9 cellular contexts compared by ENCODE assay signal in the genomic region with DNA sequence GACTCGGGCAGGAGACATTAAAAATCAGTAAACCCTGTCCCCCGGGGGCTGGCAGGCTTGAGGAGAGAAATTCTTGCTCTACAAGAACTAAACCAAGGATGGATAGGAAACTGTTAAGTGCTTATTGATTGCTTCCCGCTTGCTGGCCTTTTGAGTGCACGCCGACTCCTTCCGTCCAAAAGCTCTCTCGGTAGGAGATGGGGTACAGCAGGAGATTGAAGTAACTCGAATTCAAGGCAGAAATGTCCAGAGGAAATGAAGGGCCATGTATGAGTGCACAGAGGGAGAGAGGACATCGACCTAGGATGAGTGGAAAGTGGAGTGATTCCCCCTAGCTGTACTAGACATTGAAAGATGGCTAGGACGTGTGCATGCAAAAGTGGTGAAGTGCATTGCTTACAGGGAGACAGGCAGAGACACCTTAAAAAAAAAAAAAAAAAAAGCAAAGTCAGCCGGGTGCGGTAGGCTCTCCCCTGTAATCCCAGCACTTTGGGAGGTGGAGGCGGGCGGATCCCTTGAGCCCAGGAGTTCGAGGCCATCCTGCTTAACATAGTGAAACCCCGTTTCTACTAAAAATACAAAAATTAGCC. TPM values are rescaled to one million over a fixed set of nuclear protein-coding genes. Genes with fewer than 3 reads are reported as not detected.
DNase-seq lines count a peak whose midpoint lies in the region; ATAC-seq, FAIRE-seq and TF ChIP-seq lines count a peak whose summit lies in the region.
"Had no signal": no experiment of that assay in that cellular context is flagged by ENCODE, and none has a peak within 500 bp of the region (broad histone marks: within the 10 kb centered on the region; RNA-seq: fewer than 3 reads in every experiment).

No MANE protein-coding gene starts in this region.

- TF ChIP-seq CTCF in endothelial cell of umbilical vein (IDR thresholded peaks at IDR 0.05; ENCODE audit: extremely low read depth in 1 of 2, insufficient read depth in 1 of 2, low read depth in 1 of 2, low read length in 2 of 2): no peak

- FAIRE-seq in endothelial cell of umbilical vein (lab: Jason Lieb, UNC): peak; percentile 69
- FAIRE-seq: islet of Langerhans had no signal

- peak overlapping the region; percentile 93 for H3K4me2 ChIP-seq in endothelial cell of umbilical vein (ENCODE audit: insufficient read depth, low read length)

- H4K20me1 ChIP-seq in endothelial cell of umbilical vein (replicated peaks; ENCODE audit: control insufficient read depth, extremely low read depth, insufficient read depth, low read length): no peaks in the 10 kb centered on the region

- TSS peak; percentile 29 for BruUV-seq in endothelial cell of umbilical vein (replicated peaks; lab: Mats Ljungman, UMichigan)

- H3K79me2 ChIP-seq in endothelial cell of umbilical vein (ENCODE audit: control insufficient read depth, insufficient read depth, low read length): peaks cover 40% of the 10 kb centered on the region

- peak overlapping the region; percentile 83 for H3K9ac ChIP-seq in endothelial cell of umbilical vein (replicated peaks; ENCODE audit: extremely low read depth, insufficient read depth, low read length)

- intact Hi-C loops in endothelial cell of umbilical vein (cut with micrococcal nuclease): no loop called here

- POLR2A ChIA-PET in endothelial cell of umbilical vein (lab: Charles Lee): interaction anchor here (1.7 kb wide), 1 partner anchor 153 kb away, joined by 4 read pairs; the partner anchor contains the start of gene CLTA

- peak; percentile 2 to 15 for DNase-seq in stimulated activated CD4-positive, alpha-beta T cell treated with anti-CD3 and anti-CD28 coated beads, Interleukin-4, amount 100 ng/mL, for 4 hours
- no peak for DNase-seq in stimulated activated CD4-positive, alpha-beta T cell treated with anti-CD3 and anti-CD28 coated beads, Interleukin-2, amount 100 ng/mL, for 48 hours
- DNase-seq in endothelial cell of umbilical vein (ENCODE audit: low read depth, low spot score): peak; percentile 65
- DNase-seq in NOMO-1 treated with DMSO at 0.1 percent for 48 hours (lab: John Stamatoyannopoulos, UW; ENCODE audit: unreplicated experiment): no peak
- DNase-seq in NAMALWA (ENCODE audit: low spot score): no peak

- dilution Hi-C loops in endothelial cell of umbilical vein (cut with MboI; ENCODE audit: extremely low pct_ligation_motif_present, low sequenced_read_pairs): no loop called here

- CTCF ChIA-PET in endothelial cell of umbilical vein (lab: Charles Lee): interaction anchor here (0.9 to 2.2 kb wide), 12 partner anchors 14 to 211 kb away, joined by 3 to 10 read pairs (median 3); no protein-coding TSS in a partner anchor

- peak; percentile 33 for ATAC-seq in SK-N-SH treated with all-trans-retinoic acid at 6 μM for 48 hours
- ATAC-seq in HG03039 (IDR thresholded peaks at IDR 0.05; ENCODE audit: unreplicated experiment): no peak

- H3K27ac ChIP-seq in endothelial cell of umbilical vein (ENCODE audit: insufficient read depth, low read depth, low read length): peak overlapping the region; percentile 72
- peak overlapping the region; percentile 49 for H3K27ac ChIP-seq in muscle layer of duodenum (ENCODE audit: low read length)

- TF ChIP-seq POLR2A in endothelial cell of umbilical vein (IDR thresholded peaks at IDR 0.05; ENCODE audit: low read depth, low read length): no peak

- H2AFZ ChIP-seq in endothelial cell of umbilical vein (ENCODE audit: low read depth, low read length): peak overlapping the region; percentile 95

- H3K4me3 ChIP-seq in endothelial cell of umbilical vein (replicated peaks in 1 of 3; ENCODE audit: insufficient read depth in 1 of 3, low read depth in 1 of 3, low read length in 3 of 3) (peak overlapping the region; percentile 76 to 89 (median 81)), muscle layer of duodenum (ENCODE audit: low read depth in 1 of 2, low read length in 2 of 2) (peak overlapping the region; percentile 81 to 93)

- H3K27me3 ChIP-seq in endothelial cell of umbilical vein (ENCODE audit: control insufficient read depth in 2 of 2, insufficient read depth in 2 of 2, low read length in 2 of 2) (no peaks in the 10 kb centered on the region), muscle layer of duodenum (ENCODE audit: low read depth, low read length) (no peaks in the 10 kb centered on the region)

- no peaks in the 10 kb centered on the region for H3K9me1 ChIP-seq in endothelial cell of umbilical vein (replicated peaks; ENCODE audit: control insufficient read depth, extremely low read depth, insufficient read depth, low read length)

- H3K36me3 ChIP-seq in endothelial cell of umbilical vein (ENCODE audit: control insufficient read depth in 2 of 2, extremely low read depth in 1 of 2, insufficient read depth in 2 of 2, low read length in 2 of 2) (no peaks in the 10 kb centered on the region), muscle layer of duodenum (ENCODE audit: control insufficient read depth in 1 of 2, insufficient read depth in 2 of 2, low read length in 2 of 2) (peaks cover 0 to 3% of the 10 kb centered on the region in 2 donors)

- peaks cover 37% of the 10 kb centered on the region for H3K4me1 ChIP-seq in endothelial cell of umbilical vein (ENCODE audit: control insufficient read depth, extremely low read depth, insufficient read depth, low read length)
- H3K4me1 ChIP-seq in muscle layer of duodenum (ENCODE audit: control insufficient read depth in 1 of 2, insufficient read depth in 2 of 2, low read length in 2 of 2): peaks cover 0 to 4% of the 10 kb centered on the region in 2 donors

- H3K9me3 ChIP-seq in endothelial cell of umbilical vein (replicated peaks; ENCODE audit: control insufficient read depth, insufficient read depth, low read length) (no peaks in the 10 kb centered on the region), muscle layer of duodenum (ENCODE audit: control insufficient read depth in 1 of 2, low read length in 2 of 2) (no peaks in the 10 kb centered on the region)

TF ChIP-seq in SK-N-SH treated with all-trans-retinoic acid at 6 μM for 48 hours, 23 proteins besides CTCF, POLR2A, EP300 and RAD21 (continues in another document):
- TF ChIP-seq ZFP3 (CRISPR knock-in tag; IDR thresholded peaks at IDR 0.05) (no peak), ZNF565 (CRISPR knock-in tag; conservative IDR thresholded peaks at IDR 0.05; ENCODE audit: low read depth) (no peak)
- TF ChIP-seq, protein P1, sequence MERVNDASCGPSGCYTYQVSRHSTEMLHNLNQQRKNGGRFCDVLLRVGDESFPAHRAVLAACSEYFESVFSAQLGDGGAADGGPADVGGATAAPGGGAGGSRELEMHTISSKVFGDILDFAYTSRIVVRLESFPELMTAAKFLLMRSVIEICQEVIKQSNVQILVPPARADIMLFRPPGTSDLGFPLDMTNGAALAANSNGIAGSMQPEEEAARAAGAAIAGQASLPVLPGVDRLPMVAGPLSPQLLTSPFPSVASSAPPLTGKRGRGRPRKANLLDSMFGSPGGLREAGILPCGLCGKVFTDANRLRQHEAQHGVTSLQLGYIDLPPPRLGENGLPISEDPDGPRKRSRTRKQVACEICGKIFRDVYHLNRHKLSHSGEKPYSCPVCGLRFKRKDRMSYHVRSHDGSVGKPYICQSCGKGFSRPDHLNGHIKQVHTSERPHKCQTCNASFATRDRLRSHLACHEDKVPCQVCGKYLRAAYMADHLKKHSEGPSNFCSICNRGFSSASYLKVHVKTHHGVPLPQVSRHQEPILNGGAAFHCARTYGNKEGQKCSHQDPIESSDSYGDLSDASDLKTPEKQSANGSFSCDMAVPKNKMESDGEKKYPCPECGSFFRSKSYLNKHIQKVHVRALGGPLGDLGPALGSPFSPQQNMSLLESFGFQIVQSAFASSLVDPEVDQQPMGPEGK (CRISPR knock-in tag; IDR thresholded peaks at IDR 0.05; ENCODE audit: borderline replicate concordance): no peak

TF ChIP-seq in endothelial cell of umbilical vein, 7 proteins besides CTCF, POLR2A, EP300 and RAD21:
- no peak for TF ChIP-seq JUN (IDR thresholded peaks at IDR 0.05; ENCODE audit: borderline replicate concordance, insufficient read depth, insufficient read length, low read depth)
- TF ChIP-seq MYC (IDR thresholded peaks at IDR 0.05; ENCODE audit: low read depth, low read length): no peak
- no peak for TF ChIP-seq EZH2 (IDR thresholded peaks at IDR 0.05; ENCODE audit: borderline replicate concordance, low read depth, low read length, severe bottlenecking)
- no peak for TF ChIP-seq POLR2AphosphoS5 (IDR thresholded peaks at IDR 0.05; ENCODE audit: insufficient read depth, low read depth, low read length)
- no peak for TF ChIP-seq GATA2 (IDR thresholded peaks at IDR 0.05; ENCODE audit: insufficient read depth, insufficient read length, low read depth, low read length)
- TF ChIP-seq, protein P2, sequence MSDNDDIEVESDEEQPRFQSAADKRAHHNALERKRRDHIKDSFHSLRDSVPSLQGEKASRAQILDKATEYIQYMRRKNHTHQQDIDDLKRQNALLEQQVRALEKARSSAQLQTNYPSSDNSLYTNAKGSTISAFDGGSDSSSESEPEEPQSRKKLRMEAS (IDR thresholded peaks at IDR 0.05; ENCODE audit: insufficient read depth, insufficient read length): no peak
- no peak for TF ChIP-seq FOS (IDR thresholded peaks at IDR 0.05; ENCODE audit: borderline replicate concordance, insufficient read depth, low read length)

RNA-seq across cellular contexts. Expression of gene RECK, which starts 1.0 kb away (rescaled TPM):
- total RNA-seq in endothelial cell of umbilical vein: 14.1 and 14.5 TPM in 2 replicates
- polyA plus RNA-seq in endothelial cell of umbilical vein: 12.0 and 12.4 TPM in 2 replicates
- polyA plus RNA-seq in endothelial cell of umbilical vein (2011; cell fraction: cytosol; rRNA removed): 13.7 and 15.4 TPM in 2 replicates
- 12.5 and 15.5 TPM in 2 replicates for polyA plus RNA-seq in endothelial cell of umbilical vein (2011; cell fraction: nucleus; rRNA removed)
- polyA plus RNA-seq in endothelial cell of umbilical vein (2012): 22.2 and 22.3 TPM in 2 replicates
- 17.2 and 19.1 TPM in 2 replicates for polyA minus RNA-seq in endothelial cell of umbilical vein
- 0.31 TPM for polyA minus RNA-seq in endothelial cell of umbilical vein (2011; cell fraction: cytosol; rRNA and poly(A)+ RNA removed)
- 7.3 and 9.6 TPM in 2 replicates for polyA minus RNA-seq in endothelial cell of umbilical vein (2011; cell fraction: nucleus; rRNA and poly(A)+ RNA removed)

Comparison
In these comparisons a context has a peak if more than half of its experiments do, and no peak if none do; other contexts are left out.
1. DNase-seq: peak in stimulated activated CD4-positive, alpha-beta T cell treated with anti-CD3 and anti-CD28 coated beads, Interleukin-4, amount 100 ng/mL, for 4 hours (2 of 2) and endothelial cell of umbilical vein (single experiment); none in stimulated activated CD4-positive, alpha-beta T cell treated with anti-CD3 and anti-CD28 coated beads, Interleukin-2, amount 100 ng/mL, for 48 hours (0 of 2), NOMO-1 treated with DMSO at 0.1 percent for 48 hours (single experiment) and NAMALWA (single experiment).